Comparison of ENCODE assay signal across 1 cellular context in the genomic region with DNA sequence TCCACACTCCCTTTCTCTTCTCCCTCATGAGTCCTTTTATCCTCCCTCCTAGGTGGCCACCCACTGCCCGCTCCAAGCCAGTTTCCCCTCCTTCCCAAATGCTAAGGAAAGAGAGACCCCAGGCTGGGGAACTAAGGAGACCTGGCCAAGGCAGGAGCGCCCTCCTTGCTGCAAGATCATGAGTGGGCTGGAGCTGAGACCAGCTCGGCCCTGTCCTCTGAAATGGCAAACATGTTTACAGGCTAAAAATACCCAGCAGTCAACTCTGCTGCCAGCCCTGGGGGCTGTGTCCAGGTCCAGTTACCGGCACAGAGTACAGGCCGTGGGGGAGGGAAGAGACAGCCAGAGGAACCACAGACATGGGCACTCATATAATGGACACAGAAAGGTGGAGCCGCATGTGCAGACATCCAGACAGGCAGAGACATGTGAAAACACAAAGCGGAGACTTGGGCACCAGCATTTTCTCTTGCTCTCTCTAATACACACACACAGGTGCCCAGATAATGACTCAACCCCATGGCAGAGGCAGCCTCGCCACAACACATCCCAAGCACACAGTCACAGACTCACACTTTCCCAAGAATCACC.
TF ChIP-seq lines count a peak whose summit lies in the region.

No MANE protein-coding gene starts in this region.

TF ChIP-seq in liver, 16 proteins besides CTCF, POLR2A, EP300 and RAD21 (continued from another document):
- TF ChIP-seq NR2F2 (IDR thresholded peaks at IDR 0.05) = no peak
- TF ChIP-seq HNF4G (IDR thresholded peaks at IDR 0.05) = no peak
- TF ChIP-seq, protein P1, sequence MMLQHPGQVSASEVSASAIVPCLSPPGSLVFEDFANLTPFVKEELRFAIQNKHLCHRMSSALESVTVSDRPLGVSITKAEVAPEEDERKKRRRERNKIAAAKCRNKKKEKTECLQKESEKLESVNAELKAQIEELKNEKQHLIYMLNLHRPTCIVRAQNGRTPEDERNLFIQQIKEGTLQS (IDR thresholded peaks at IDR 0.05) = no peak
- peak; percentile 82 to 87 for TF ChIP-seq HNF4A (conservative IDR thresholded peaks at IDR 0.05)
- TF ChIP-seq TAF1 (conservative IDR thresholded peaks at IDR 0.05) = peak; percentile 72
- TF ChIP-seq SP1 (IDR thresholded peaks at IDR 0.05) = peak; percentile 90
- TF ChIP-seq YY1 (IDR thresholded peaks at IDR 0.05) = peak; percentile 69
- no peak for TF ChIP-seq EGR1 (IDR thresholded peaks at IDR 0.05; ENCODE audit: low read depth in 2 of 2)
- TF ChIP-seq ZBTB33 (IDR thresholded peaks at IDR 0.05) = no peak
- TF ChIP-seq, protein P2, sequence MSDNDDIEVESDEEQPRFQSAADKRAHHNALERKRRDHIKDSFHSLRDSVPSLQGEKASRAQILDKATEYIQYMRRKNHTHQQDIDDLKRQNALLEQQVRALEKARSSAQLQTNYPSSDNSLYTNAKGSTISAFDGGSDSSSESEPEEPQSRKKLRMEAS (IDR thresholded peaks at IDR 0.05) = peak; percentile 47
- TF ChIP-seq JUND (IDR thresholded peaks at IDR 0.05) = peak; percentile 34 to 72
TF ChIP-seq in liver: peak in this region for 11.
